Comparison of ENCODE assay signal across 8 cellular contexts in the genomic region with DNA sequence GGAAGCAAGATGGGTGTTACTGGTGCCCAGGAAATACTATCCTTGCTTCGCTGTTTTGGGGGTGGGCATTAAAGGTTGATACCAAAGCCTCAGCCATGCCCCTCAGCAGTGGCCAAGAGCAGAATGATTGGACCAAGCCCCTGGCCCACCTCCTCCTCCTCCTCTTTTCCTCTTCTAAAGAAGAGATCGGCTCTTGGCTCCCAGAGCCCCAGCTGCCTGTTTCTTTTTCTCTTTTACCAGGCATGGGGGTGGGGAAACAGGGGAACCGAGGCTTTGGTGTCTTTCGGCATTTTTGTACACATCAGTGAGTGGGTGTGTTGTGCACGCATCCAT. TPM values are rescaled to one million over a fixed set of nuclear protein-coding genes. Genes with fewer than 3 reads are reported as not detected.
DNase-seq lines count a peak whose midpoint lies in the region; ATAC-seq lines count a peak whose summit lies in the region.

No MANE protein-coding gene starts in this region.

- H3K27ac Mint-ChIP-seq in naive thymus-derived CD4-positive, alpha-beta T cell, result peak overlapping the region; percentile 83 to 96 (median 95)

- intact Hi-C loops in naive thymus-derived CD4-positive, alpha-beta T cell (cut with micrococcal nuclease), result no loop called here

- H3K4me1 ChIP-seq in ACC112 (ENCODE audit: control insufficient read depth, insufficient read depth, low read length, unreplicated experiment), result peaks cover 82% of the 10 kb centered on the region
- peaks cover 46 to 70% of the 10 kb centered on the region in 2 donors for H3K4me1 ChIP-seq in naive thymus-derived CD4-positive, alpha-beta T cell (ENCODE audit: control insufficient read depth in 2 of 2, insufficient read depth in 2 of 2, low read length in 2 of 2)

- H3K4me3 ChIP-seq in ACC112 (ENCODE audit: low read depth, low read length), result peak overlapping the region; percentile 58
- peak overlapping the region; percentile 45 for H3K4me3 ChIP-seq in naive thymus-derived CD4-positive, alpha-beta T cell (ENCODE audit: low read length)

- H3K36me3 ChIP-seq in ACC112 (ENCODE audit: insufficient read depth, low read length), result no peaks in the 10 kb centered on the region
- no peaks in the 10 kb centered on the region for H3K36me3 ChIP-seq in naive thymus-derived CD4-positive, alpha-beta T cell (ENCODE audit: control insufficient read depth in 2 of 3, insufficient read depth in 3 of 3, low read length in 3 of 3)

- peaks cover 0 to 5% (median 0%) of the 10 kb centered on the region in 5 donors for H3K36me3 Mint-ChIP-seq in naive thymus-derived CD4-positive, alpha-beta T cell

- peaks cover 50% of the 10 kb centered on the region for H3K79me2 ChIP-seq in ACC112 (ENCODE audit: control insufficient read depth, insufficient read depth, low read length, unreplicated experiment)

- no peaks in the 10 kb centered on the region for H3K9me3 Mint-ChIP-seq in naive thymus-derived CD4-positive, alpha-beta T cell

- peaks cover 0 to 18% (median 0%) of the 10 kb centered on the region in 5 donors for H3K27me3 Mint-ChIP-seq in naive thymus-derived CD4-positive, alpha-beta T cell

- ATAC-seq in naive thymus-derived CD4-positive, alpha-beta T cell, result no peak
- ATAC-seq in GM21390 (IDR thresholded peaks at IDR 0.05; ENCODE audit: unreplicated experiment), result no peak

- peak; percentile 36 for DNase-seq in KG1 (lab: John Stamatoyannopoulos, UW)
- peak in 1 of 61 donors; percentile 63 for DNase-seq in caudate nucleus (lab: John Stamatoyannopoulos, UW)
- no peak for DNase-seq in naive thymus-derived CD4-positive, alpha-beta T cell
- no peak for DNase-seq in occipital lobe (lab: John Stamatoyannopoulos, UW)
- DNase-seq in HuH-7.5 (ENCODE audit: low spot score), result no peak
- DNase-seq in Ammon's horn (ENCODE audit: low spot score), result no peak

- H3K27ac ChIP-seq in ACC112 (ENCODE audit: low read depth, low read length) (peak overlapping the region; percentile 70), caudate nucleus (ENCODE audit: low read depth, low read length) (peak overlapping the region; percentile 100)
- H3K27ac ChIP-seq in naive thymus-derived CD4-positive, alpha-beta T cell (ENCODE audit: low read depth, low read length), result peak overlapping the region; percentile 75

- H3K27me3 ChIP-seq in ACC112 (ENCODE audit: insufficient read depth, low read length), result no peaks in the 10 kb centered on the region
- H3K27me3 ChIP-seq in naive thymus-derived CD4-positive, alpha-beta T cell (ENCODE audit: control insufficient read depth in 2 of 2, insufficient read depth in 2 of 2, low read length in 2 of 2), result no peaks in the 10 kb centered on the region

- CTCF ChIA-PET in naive thymus-derived CD4-positive, alpha-beta T cell (lab: Charles Lee), result interaction anchor here (1.0 to 11.1 kb wide), 6 partner anchors 18 to 117 kb away, joined by 3 to 127 read pairs (median 5); a partner anchor contains a TSS

- H3K4me1 Mint-ChIP-seq in naive thymus-derived CD4-positive, alpha-beta T cell, result peaks cover 45 to 93% (median 68%) of the 10 kb centered on the region in 7 donors

- H2AFZ ChIP-seq in ACC112 (ENCODE audit: low read length, unreplicated experiment), result peak overlapping the region; percentile 30

- no peaks in the 10 kb centered on the region for H3K9me3 ChIP-seq in naive thymus-derived CD4-positive, alpha-beta T cell (ENCODE audit: control insufficient read depth in 2 of 3, low read length in 3 of 3)

- POLR2A ChIA-PET in naive thymus-derived CD4-positive, alpha-beta T cell (lab: Charles Lee), result interaction anchor here (0.6 to 3.6 kb wide), 7 partner anchors 25 to 72 kb away, joined by 3 to 25 read pairs (median 7); a partner anchor contains a TSS

- peak overlapping the region; percentile 85 to 94 (median 90) for H3K4me3 Mint-ChIP-seq in naive thymus-derived CD4-positive, alpha-beta T cell

RNA-seq across cellular contexts. Expression of a gene that starts 5.8 kb away (rescaled TPM):
- total RNA-seq in naive thymus-derived CD4-positive, alpha-beta T cell, result 10 to 100 TPM in 4 of 5 experiments, 1 to 10 TPM in 1; 3.2 to 55.9 (median 48.4) TPM
- polyA plus RNA-seq in naive thymus-derived CD4-positive, alpha-beta T cell, result 10 to 100 TPM; 17.7 to 26.2 TPM
- total RNA-seq in occipital lobe, result 91.1 TPM

RNA-seq across cellular contexts. Expression of a gene that starts 14.3 kb away (rescaled TPM):
- 100 to 1,000 TPM in 1 of 5 experiments, 10 to 100 TPM in 4; 82.9 to 103 (median 91.4) TPM for total RNA-seq in naive thymus-derived CD4-positive, alpha-beta T cell
- 10 to 100 TPM; 46.7 to 62.7 TPM for polyA plus RNA-seq in naive thymus-derived CD4-positive, alpha-beta T cell
- 72.5 TPM for total RNA-seq in occipital lobe

RNA-seq across cellular contexts. Expression of a gene that starts 31.8 kb away (rescaled TPM):
- total RNA-seq in naive thymus-derived CD4-positive, alpha-beta T cell, result 10 to 100 TPM in 4 of 5 experiments, 1 to 10 TPM in 1; 3.6 to 34.2 (median 17.3) TPM
- polyA plus RNA-seq in naive thymus-derived CD4-positive, alpha-beta T cell, result 10 to 100 TPM in 1 of 2 donors, 1 to 10 TPM in 1; 4.7 to 11.2 TPM
- 0.78 TPM for total RNA-seq in occipital lobe

RNA-seq across cellular contexts. Expression of a gene that starts 53.2 kb away (rescaled TPM):
- 100 to 1,000 TPM in 4 of 5 experiments, 10 to 100 TPM in 1; 97.0 to 145 (median 113) TPM for total RNA-seq in naive thymus-derived CD4-positive, alpha-beta T cell
- polyA plus RNA-seq in naive thymus-derived CD4-positive, alpha-beta T cell, result 10 to 100 TPM in 1 of 2 donors, 1 to 10 TPM in 1; 8.0 to 11.3 TPM
- 89.2 TPM for total RNA-seq in occipital lobe

RNA-seq across cellular contexts. Expression of a gene that starts 53.3 kb away (rescaled TPM):
- total RNA-seq in naive thymus-derived CD4-positive, alpha-beta T cell, result not detected
- polyA plus RNA-seq in naive thymus-derived CD4-positive, alpha-beta T cell, result not detected
- 0.16 TPM for total RNA-seq in occipital lobe
